ENCODE assay signal across 21 cellular contexts in the genomic region with DNA sequence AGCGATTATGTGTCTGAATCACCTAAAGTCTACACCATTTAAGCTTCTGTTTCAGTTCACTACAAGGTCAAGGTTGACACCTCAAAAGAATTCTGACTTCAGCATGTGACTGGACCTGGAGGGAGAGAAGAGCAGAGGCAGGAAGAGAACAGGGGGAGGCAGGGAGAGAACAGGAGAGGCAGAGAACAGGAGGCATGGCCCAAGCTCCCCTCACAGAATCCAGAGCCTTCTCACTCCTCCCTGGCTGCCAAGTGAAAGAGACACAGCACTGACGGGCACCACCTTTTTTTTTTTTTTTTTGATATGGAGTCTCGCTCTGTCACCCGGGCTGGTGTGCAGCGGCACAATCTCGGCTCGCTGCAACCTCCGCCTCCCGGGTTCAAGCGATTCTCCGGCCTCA. TPM values are rescaled to one million over a fixed set of nuclear protein-coding genes. Genes with fewer than 3 reads are reported as not detected.
DNase-seq lines count a peak whose midpoint lies in the region; ATAC-seq, FAIRE-seq and TF ChIP-seq lines count a peak whose summit lies in the region.
"Had no signal": no experiment of that assay in that cellular context is flagged by ENCODE, and none has a peak within 500 bp of the region (broad histone marks: within the 10 kb centered on the region; RNA-seq: fewer than 3 reads in every experiment).

No MANE protein-coding gene starts in this region.

- TF ChIP-seq CTCF in DOHH2 (IDR thresholded peaks at IDR 0.05; ENCODE audit: low read depth, low read length, poor library complexity, severe bottlenecking) = no peak
- no peak for TF ChIP-seq CTCF in WTC11 (IDR thresholded peaks at IDR 0.05)
- no peak for TF ChIP-seq CTCF in heart right ventricle (IDR thresholded peaks at IDR 0.05)
- no peak for TF ChIP-seq CTCF in spleen (IDR thresholded peaks at IDR 0.05 in 8 of 11, conservative IDR thresholded peaks at IDR 0.05 in 3 of 11)

- H4K20me1 ChIP-seq in DOHH2 (ENCODE audit: control insufficient read depth, insufficient read depth, low read depth, low read length) = peaks cover 80% of the 10 kb centered on the region

- no peak overlapping the region for H3K4me3 Mint-ChIP-seq in WTC11
- H3K4me3 Mint-ChIP-seq: naive thymus-derived CD8-positive, alpha-beta T cell had no signal

- DNase-seq in WTC11 (ENCODE audit: low spot score) (no peak), heart right ventricle (no peak), spleen (peak; percentile 36), NCI-H524 treated with DMSO at 0.1 percent for 48 hours (lab: John Stamatoyannopoulos, UW) (no peak), HTR-8/SVneo (ENCODE audit: insufficient read length, low spot score) (no peak)
- DNase-seq: activated naive CD4-positive, alpha-beta T cell treated with anti-CD3 and anti-CD28 coated beads, Interleukin-2, amount 50 U/mL, for 16 hours; activated T-cell treated with anti-CD3 and anti-CD28 coated beads, Interleukin-2, amount 50 U/mL, for 48 hours; colonic mucosa; DMS79; KBM-7; MM.1S; naive thymus-derived CD8-positive, alpha-beta T cell; NCI-H1436; NCI-H2107; NCI-H446 treated with DMSO at 0.1 percent for 48 hours; SK-N-SH; uterus had no signal

- peak overlapping the region; percentile 44; the same call in 1 of the 2 replicates for H3K4me2 ChIP-seq in DOHH2 (ENCODE audit: low read length)
- H3K4me2 ChIP-seq: SK-N-SH had no signal

- no peak for TF ChIP-seq POLR2A in spleen (IDR thresholded peaks at IDR 0.05)

- peaks cover 34% of the 10 kb centered on the region for H3K4me1 Mint-ChIP-seq in WTC11

- H3K27me3 ChIP-seq in DOHH2 (ENCODE audit: control insufficient read depth, low read length) (no peaks in the 10 kb centered on the region), heart right ventricle (no peaks in the 10 kb centered on the region), spleen (replicated peaks in 1 of 7) (no peaks in the 10 kb centered on the region)
- H3K27me3 ChIP-seq: colonic mucosa, uterus had no signal

- peaks cover 13% of the 10 kb centered on the region for H3F3A ChIP-seq in DOHH2 (ENCODE audit: control insufficient read depth, insufficient read depth)

- H3K9me3 Mint-ChIP-seq in WTC11 = no peaks in the 10 kb centered on the region
- H3K9me3 Mint-ChIP-seq: naive thymus-derived CD8-positive, alpha-beta T cell had no signal

- FAIRE-seq in HTR-8/SVneo (lab: Jason Lieb, UNC) = no peak
- FAIRE-seq: RCC 7860 had no signal

- H3K4me3 ChIP-seq in DOHH2 (ENCODE audit: low read length) = no peak overlapping the region
- no peak overlapping the region for H3K4me3 ChIP-seq in heart right ventricle
- H3K4me3 ChIP-seq in spleen = no peak overlapping the region
- H3K4me3 ChIP-seq: colonic mucosa, uterus had no signal

- H3K9me2 ChIP-seq in DOHH2 (replicated peaks; ENCODE audit: control insufficient read depth, low read length) = no peaks in the 10 kb centered on the region
- H3K9me2 ChIP-seq: SK-N-SH had no signal

- ATAC-seq in WTC11 (no peak), heart right ventricle (peak; percentile 32 to 68 (median 51)), GM19324 (IDR thresholded peaks at IDR 0.05; ENCODE audit: low FRiP score, unreplicated experiment) (no peak)
- ATAC-seq: activated CD4-positive, CD25-positive, alpha-beta regulatory T cell treated with anti-CD3 and anti-CD28 coated beads, Interleukin-2, amount 50 U/mL, for 24 hours; naive thymus-derived CD8-positive, alpha-beta T cell had no signal

- H3K36me3 Mint-ChIP-seq in WTC11 = peaks cover 16% of the 10 kb centered on the region

- intact Hi-C loops in heart right ventricle (cut with DNase I) (loop anchor here in 1 of 10 donors (5.0 kb wide), 1 partner anchor 58 kb away; a partner anchor contains a TSS), spleen (cut with DNase I; ENCODE audit: low total_unique reads) (no loop called here)

- H3K27me3 Mint-ChIP-seq in WTC11 (ENCODE audit: low read depth) = no peaks in the 10 kb centered on the region
- H3K27me3 Mint-ChIP-seq: naive thymus-derived CD8-positive, alpha-beta T cell had no signal

- POLR2A ChIA-PET in WTC11 (lab: Charles Lee) = no interaction called here

- H3K9me3 ChIP-seq in DOHH2 (ENCODE audit: control insufficient read depth, insufficient read depth, low read length) = no peaks in the 10 kb centered on the region
- no peaks in the 10 kb centered on the region for H3K9me3 ChIP-seq in heart right ventricle
- no peaks in the 10 kb centered on the region for H3K9me3 ChIP-seq in spleen
- H3K9me3 ChIP-seq: colonic mucosa, SK-N-SH, uterus had no signal

- peaks cover 100% of the 10 kb centered on the region for H3K79me2 ChIP-seq in DOHH2 (ENCODE audit: control insufficient read depth, low read length)

- H3K27ac ChIP-seq in DOHH2 (ENCODE audit: low read depth, low read length) (no peak overlapping the region), heart right ventricle (peak overlapping the region in 3 of 10 donors; percentile 11 to 48 (median 17)), spleen (peak overlapping the region in 2 of 8 donors; percentile 26 to 50)
- H3K27ac ChIP-seq: colonic mucosa had no signal

- WGBS in heart right ventricle, 2 donors = 66 to 82% methylated on average over 11 of the region's 11 CpGs
- 86 to 92% (median 90%) methylated on average over 11 of the region's 11 CpGs for WGBS in spleen, 5 donors

- peaks cover 69% of the 10 kb centered on the region for H3K4me1 ChIP-seq in DOHH2 (ENCODE audit: control insufficient read depth, low read length)
- peaks cover 2 to 75% (median 32%) of the 10 kb centered on the region in 9 donors for H3K4me1 ChIP-seq in heart right ventricle
- H3K4me1 ChIP-seq in spleen = peaks cover 46 to 86% (median 72%) of the 10 kb centered on the region in 6 donors
- H3K4me1 ChIP-seq: uterus had no signal

- H3K27ac Mint-ChIP-seq in WTC11 = peak overlapping the region; percentile 30

- CTCF ChIA-PET in WTC11 (lab: Charles Lee) = interaction anchor here (1.1 kb wide), 1 partner anchor 63 kb away, joined by 3 read pairs; no protein-coding TSS in a partner anchor

- H3K36me3 ChIP-seq in DOHH2 (ENCODE audit: control insufficient read depth, low read length) (peaks cover 99% of the 10 kb centered on the region), heart right ventricle (peaks cover 0 to 32% (median 9%) of the 10 kb centered on the region in 9 donors), spleen (peaks cover 2 to 60% (median 20%) of the 10 kb centered on the region in 6 donors)
- H3K36me3 ChIP-seq: colonic mucosa, uterus had no signal

TF ChIP-seq in WTC11, 78 proteins besides CTCF, POLR2A, EP300 and RAD21:
- TF ChIP-seq OVOL2 (CRISPR knock-in tag; IDR thresholded peaks at IDR 0.05; ENCODE audit: borderline replicate concordance) (no peak), GABPB1 (CRISPR knock-in tag; IDR thresholded peaks at IDR 0.05) (no peak), EMX1 (CRISPR knock-in tag; IDR thresholded peaks at IDR 0.05) (no peak), ZNF396 (CRISPR knock-in tag; IDR thresholded peaks at IDR 0.05; ENCODE audit: borderline replicate concordance) (no peak), ZNF671 (CRISPR knock-in tag; IDR thresholded peaks at IDR 0.05) (no peak), HMGA2 (CRISPR knock-in tag; IDR thresholded peaks at IDR 0.05) (no peak), IRF2 (CRISPR knock-in tag; IDR thresholded peaks at IDR 0.05; ENCODE audit: borderline replicate concordance, low read depth) (no peak), ZNF416 (CRISPR knock-in tag; IDR thresholded peaks at IDR 0.05) (no peak), TEAD4 (CRISPR knock-in tag; IDR thresholded peaks at IDR 0.05) (no peak)
- TF ChIP-seq, protein P1, sequence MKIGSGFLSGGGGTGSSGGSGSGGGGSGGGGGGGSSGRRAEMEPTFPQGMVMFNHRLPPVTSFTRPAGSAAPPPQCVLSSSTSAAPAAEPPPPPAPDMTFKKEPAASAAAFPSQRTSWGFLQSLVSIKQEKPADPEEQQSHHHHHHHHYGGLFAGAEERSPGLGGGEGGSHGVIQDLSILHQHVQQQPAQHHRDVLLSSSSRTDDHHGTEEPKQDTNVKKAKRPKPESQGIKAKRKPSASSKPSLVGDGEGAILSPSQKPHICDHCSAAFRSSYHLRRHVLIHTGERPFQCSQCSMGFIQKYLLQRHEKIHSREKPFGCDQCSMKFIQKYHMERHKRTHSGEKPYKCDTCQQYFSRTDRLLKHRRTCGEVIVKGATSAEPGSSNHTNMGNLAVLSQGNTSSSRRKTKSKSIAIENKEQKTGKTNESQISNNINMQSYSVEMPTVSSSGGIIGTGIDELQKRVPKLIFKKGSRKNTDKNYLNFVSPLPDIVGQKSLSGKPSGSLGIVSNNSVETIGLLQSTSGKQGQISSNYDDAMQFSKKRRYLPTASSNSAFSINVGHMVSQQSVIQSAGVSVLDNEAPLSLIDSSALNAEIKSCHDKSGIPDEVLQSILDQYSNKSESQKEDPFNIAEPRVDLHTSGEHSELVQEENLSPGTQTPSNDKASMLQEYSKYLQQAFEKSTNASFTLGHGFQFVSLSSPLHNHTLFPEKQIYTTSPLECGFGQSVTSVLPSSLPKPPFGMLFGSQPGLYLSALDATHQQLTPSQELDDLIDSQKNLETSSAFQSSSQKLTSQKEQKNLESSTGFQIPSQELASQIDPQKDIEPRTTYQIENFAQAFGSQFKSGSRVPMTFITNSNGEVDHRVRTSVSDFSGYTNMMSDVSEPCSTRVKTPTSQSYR (CRISPR knock-in tag; IDR thresholded peaks at IDR 0.05) = no peak
- TF ChIP-seq, protein P2, sequence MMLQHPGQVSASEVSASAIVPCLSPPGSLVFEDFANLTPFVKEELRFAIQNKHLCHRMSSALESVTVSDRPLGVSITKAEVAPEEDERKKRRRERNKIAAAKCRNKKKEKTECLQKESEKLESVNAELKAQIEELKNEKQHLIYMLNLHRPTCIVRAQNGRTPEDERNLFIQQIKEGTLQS (CRISPR knock-in tag; conservative IDR thresholded peaks at IDR 0.05) = no peak

RNA-seq across cellular contexts. Expression of a gene that starts 11.4 kb away (rescaled TPM):
- total RNA-seq in WTC11 (2021) = 107 to 122 TPM (median 122 TPM) in 3 replicates
- 10 to 100 TPM; 32.6 to 52.9 (median 40.6) TPM for total RNA-seq in heart right ventricle
- polyA plus RNA-seq in heart right ventricle = 10 to 100 TPM; 12.2 to 21.7 TPM
- 100 to 1,000 TPM; 131 to 179 (median 152) TPM for total RNA-seq in spleen
- polyA plus RNA-seq in spleen = 10 to 100 TPM; 49.4 to 57.2 (median 56.6) TPM

RNA-seq across cellular contexts. Expression of a gene that starts 45.9 kb away (rescaled TPM):
- total RNA-seq in WTC11 (2021) (21.6 to 22.6 TPM (median 21.9 TPM) in 3 replicates), heart right ventricle (10 to 100 TPM; 10.9 to 15.5 (median 12.9) TPM), spleen (10 to 100 TPM; 15.9 to 25.5 (median 19.9) TPM)
- polyA plus RNA-seq in heart right ventricle (10 to 100 TPM; 12.0 to 28.1 TPM), spleen (10 to 100 TPM in 2 of 3 donors, 1 to 10 TPM in 1; 9.6 to 17.5 (median 17.0) TPM)

RNA-seq across cellular contexts. Expression of a gene that starts 58.3 kb away (rescaled TPM):
- total RNA-seq in WTC11 (2021) (47.9 to 55.9 TPM (median 53.5 TPM) in 3 replicates), heart right ventricle (10 to 100 TPM; 13.7 to 28.7 (median 21.6) TPM), spleen (10 to 100 TPM; 10.7 to 21.8 (median 19.3) TPM)
- polyA plus RNA-seq in heart right ventricle (10 to 100 TPM; 20.9 to 23.2 TPM), spleen (10 to 100 TPM in 1 of 3 donors, 1 to 10 TPM in 2; 9.8 to 10.0 (median 9.9) TPM)

RNA-seq across cellular contexts. Expression of a gene that starts 58.7 kb away (rescaled TPM):
- total RNA-seq in WTC11 (2021) = 109 to 128 TPM (median 115 TPM) in 3 replicates
- total RNA-seq in heart right ventricle = 10 to 100 TPM; 40.1 to 77.3 (median 50.7) TPM
- 10 to 100 TPM; 12.4 to 20.6 TPM for polyA plus RNA-seq in heart right ventricle
- 10 to 100 TPM; 39.0 to 63.7 (median 43.4) TPM for total RNA-seq in spleen
- 1 to 10 TPM; 4.2 to 9.1 (median 6.5) TPM for polyA plus RNA-seq in spleen

Comparison
In these comparisons a context has a peak if more than half of its experiments do, and no peak if none do; other contexts are left out.
1. ATAC-seq: peak in heart right ventricle (8 of 8); none in WTC11 (single experiment) and GM19324 (single experiment).